ENCODE assay signal across 8 cellular contexts in the genomic region with DNA sequence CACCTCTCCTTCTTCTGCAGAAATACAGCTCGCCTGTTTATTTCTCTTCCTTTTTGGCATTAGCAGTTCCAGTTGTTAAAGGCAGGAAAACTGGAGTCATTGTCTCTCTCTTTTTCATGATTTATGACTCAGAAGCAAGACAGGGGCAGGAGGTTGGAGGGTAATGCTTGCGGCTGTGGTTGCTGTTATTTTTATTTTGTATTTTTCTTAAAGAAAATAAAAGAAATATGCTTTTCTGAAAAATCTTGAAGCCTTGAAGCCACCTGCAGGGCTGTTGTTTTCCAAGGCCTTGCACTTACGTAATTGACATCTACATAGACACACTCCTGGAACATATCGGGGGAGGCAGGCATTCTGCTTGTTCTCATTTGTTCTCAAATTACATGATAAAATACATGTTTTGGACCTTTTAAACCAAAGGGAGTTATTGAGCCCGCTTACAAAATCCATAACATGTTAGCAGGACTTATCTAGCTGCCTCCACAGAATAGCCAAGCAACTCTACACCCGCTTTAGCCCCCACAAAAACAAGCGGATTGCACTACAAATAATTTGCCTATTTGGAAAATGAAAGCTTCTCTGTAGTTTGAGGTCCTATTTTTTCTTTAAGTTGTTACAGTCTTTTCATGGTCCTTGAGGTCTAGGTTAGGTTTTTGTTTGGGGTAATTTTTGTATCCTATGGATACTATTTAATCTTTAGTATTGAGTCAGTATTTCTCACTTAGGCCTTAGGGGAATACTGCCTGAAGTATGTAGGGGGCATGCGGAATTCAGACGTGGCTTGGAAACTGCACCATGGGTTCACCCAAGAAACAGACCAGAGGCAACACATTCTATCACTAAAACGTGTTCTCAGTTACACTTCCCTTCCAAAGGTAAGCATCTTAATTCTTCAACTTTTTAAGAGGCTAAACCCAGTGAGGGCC.
DNase-seq lines count a peak whose midpoint lies in the region; ATAC-seq and TF ChIP-seq lines count a peak whose summit lies in the region.

No MANE protein-coding gene starts in this region.

- DNase-seq in H9 (no peak), choroid plexus epithelial cell (ENCODE audit: low read depth) (peak; percentile 95), iPS-NIHi11 (ENCODE audit: low spot score) (peak; percentile 14), renal cortical epithelial cell (ENCODE audit: low read depth) (peak; percentile 14), epidermal melanocyte (ENCODE audit: insufficient read length, low spot score) (no peak), NCI-H187 (lab: John Stamatoyannopoulos, UW) (no peak)

- H2BK20ac ChIP-seq in H9 (ENCODE audit: low read depth, low read length, poor library complexity, severe bottlenecking) = no peak overlapping the region

- peaks cover 3% of the 10 kb centered on the region for H3K23me2 ChIP-seq in H9 (ENCODE audit: insufficient read length, low read depth, low read length, poor library complexity, severe bottlenecking)

- no peak overlapping the region for H3K27ac ChIP-seq in H9 (ENCODE audit: insufficient read length, low read depth, low read length)

- no peak overlapping the region for H3K9ac ChIP-seq in H9 (ENCODE audit: extremely low read depth, insufficient read length, low read length)

- TF ChIP-seq CTCF in H9 (conservative IDR thresholded peaks at IDR 0.05) (no peak), choroid plexus epithelial cell (conservative IDR thresholded peaks at IDR 0.05; ENCODE audit: low read depth, low read length) (peak; percentile 5)

- no peak overlapping the region for H4K8ac ChIP-seq in H9 (replicated peaks; ENCODE audit: insufficient read length, low read depth, low read length)

- peak overlapping the region; percentile 69 for H3K4me3 ChIP-seq in choroid plexus epithelial cell (ENCODE audit: low read depth, low read length)

- H4K20me1 ChIP-seq in H9 (ENCODE audit: control insufficient read depth, insufficient read depth, insufficient read length) = no peaks in the 10 kb centered on the region

- H3K4me1 Mint-ChIP-seq in H9 = peaks cover 4 to 11% of the 10 kb centered on the region in 2 experiments; a peak in 2 of 4 replicates

- H3K9me3 Mint-ChIP-seq in H9 = no peaks in the 10 kb centered on the region

- no peaks in the 10 kb centered on the region for H3K79me1 ChIP-seq in H9 (ENCODE audit: insufficient read depth, low read depth, low read length, poor library complexity, severe bottlenecking)

- H3K9me3 ChIP-seq in H9 (ENCODE audit: control insufficient read depth, low read depth, low read length) = no peaks in the 10 kb centered on the region

- H2BK15ac ChIP-seq in H9 (ENCODE audit: low read depth, low read length) = no peak overlapping the region

- no peaks in the 10 kb centered on the region for H3K36me3 Mint-ChIP-seq in H9 (ENCODE audit: insufficient read depth in 1 of 3, low read depth in 3 of 3)

- H4K5ac ChIP-seq in H9 (ENCODE audit: insufficient read length, low read depth, low read length) = no peak overlapping the region

- H3T11ph ChIP-seq in H9 (ENCODE audit: low read length) = no peak overlapping the region

- no peak overlapping the region for H3K14ac ChIP-seq in H9 (ENCODE audit: insufficient read depth, low read length)

- H3K4me2 ChIP-seq in H9 (ENCODE audit: insufficient read depth, insufficient read length, low read length) = peak overlapping the region; percentile 75

- no peak overlapping the region for H3K56ac ChIP-seq in H9 (ENCODE audit: insufficient read length, low read depth, low read length)

- no peak overlapping the region for H2BK5ac ChIP-seq in H9 (ENCODE audit: insufficient read length, low read length)

- no peak overlapping the region for H3K23ac ChIP-seq in H9 (ENCODE audit: insufficient read length, low read depth, low read length)

- H2AFZ ChIP-seq in H9 (ENCODE audit: low read length) = no peak overlapping the region

- H3K79me2 ChIP-seq in H9 (ENCODE audit: insufficient read depth, low read length) = no peaks in the 10 kb centered on the region

- H3K4ac ChIP-seq in H9 (ENCODE audit: low read depth, low read length) = no peak overlapping the region

- ATAC-seq in GM18868 (IDR thresholded peaks at IDR 0.05; ENCODE audit: unreplicated experiment) (no peak), GM21529 (IDR thresholded peaks at IDR 0.05; ENCODE audit: unreplicated experiment) (no peak)

- H2BK120ac ChIP-seq in H9 (ENCODE audit: low read depth, low read length, poor library complexity, severe bottlenecking) = no peak overlapping the region

- H3K27ac Mint-ChIP-seq in H9 = no peak overlapping the region

- no peak overlapping the region for H4K91ac ChIP-seq in H9 (ENCODE audit: insufficient read length, low read depth, low read length)

- peaks cover 2% of the 10 kb centered on the region; the same call in 1 of the 2 replicates for H3K27me3 ChIP-seq in H9 (ENCODE audit: insufficient read depth, low read length)

- H3K18ac ChIP-seq in H9 (ENCODE audit: insufficient read length, low read depth, low read length) = no peak overlapping the region

- H2BK12ac ChIP-seq in H9 (ENCODE audit: insufficient read length, low read depth, low read length) = no peak overlapping the region

- H3K4me3 Mint-ChIP-seq in H9 = peak overlapping the region; percentile 23 to 66; a peak in 4 of 5 replicates

- no CpG with 5 or more reads among the region's 10 CpGs for WGBS in H9 (ENCODE audit: extremely low coverage, insufficient read length, low lambda C conversion rate)

- H3K27me3 Mint-ChIP-seq in H9 (ENCODE audit: low read depth) = peaks cover 43% of the 10 kb centered on the region

- no peaks in the 10 kb centered on the region for H3K4me1 ChIP-seq in H9 (ENCODE audit: insufficient read depth, low read length)

- no peak overlapping the region for H2AK5ac ChIP-seq in H9 (ENCODE audit: insufficient read length, low read length)

Comparison
In these comparisons a context has a peak if more than half of its experiments do, and no peak if none do; other contexts are left out.
1. DNase-seq: peak in choroid plexus epithelial cell (single experiment), iPS-NIHi11 (single experiment) and renal cortical epithelial cell (single experiment); none in H9 (single experiment), epidermal melanocyte (single experiment) and NCI-H187 (0 of 2).